ENCODE assay signal across 9 cellular contexts in the genomic region with DNA sequence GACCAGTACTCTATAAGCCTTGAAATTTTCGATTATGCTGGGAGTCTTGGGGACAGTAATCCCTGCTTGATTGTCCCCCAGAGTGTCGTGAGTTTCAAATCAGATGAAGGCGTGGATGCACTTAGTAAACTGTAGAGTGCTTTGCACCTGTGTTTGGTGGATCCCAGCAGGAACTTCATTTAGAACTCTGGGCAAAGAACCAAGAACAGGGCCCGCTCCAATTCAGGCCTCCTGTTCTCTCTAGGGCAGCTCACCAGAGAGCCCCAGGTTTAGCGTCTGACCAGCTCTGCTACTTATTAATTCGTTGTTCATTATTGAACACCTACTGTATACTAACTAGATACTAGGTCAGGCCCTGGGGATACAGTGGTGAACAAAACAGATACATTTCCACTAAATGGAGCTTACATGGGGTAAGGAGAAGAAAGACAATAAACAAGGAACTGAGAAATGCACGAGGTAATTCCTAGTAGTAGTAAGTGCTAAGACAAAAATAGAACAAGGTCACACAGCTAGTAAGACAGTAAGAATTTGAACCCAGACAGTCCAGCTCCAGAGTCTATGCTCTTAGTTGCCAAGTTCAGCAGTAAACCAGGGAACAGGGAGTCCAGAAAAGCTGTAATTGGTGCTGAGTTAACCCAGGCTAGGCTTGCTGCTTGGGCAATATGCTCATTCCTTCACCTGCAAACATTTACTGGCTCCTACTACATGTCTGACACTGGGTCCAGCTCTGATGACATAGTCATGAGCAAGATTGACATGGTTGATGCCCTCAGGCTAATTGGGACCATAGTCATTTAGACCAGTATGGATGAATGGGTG. TPM values are rescaled to one million over a fixed set of nuclear protein-coding genes. Genes with fewer than 3 reads are reported as not detected.
DNase-seq lines count a peak whose midpoint lies in the region; ATAC-seq, FAIRE-seq and TF ChIP-seq lines count a peak whose summit lies in the region.
"Had no signal": no experiment of that assay in that cellular context is flagged by ENCODE, and none has a peak within 500 bp of the region (broad histone marks: within the 10 kb centered on the region; RNA-seq: fewer than 3 reads in every experiment).

No MANE protein-coding gene starts in this region.

- H3K9me1 ChIP-seq in K562 (ENCODE audit: control insufficient read depth, insufficient read depth, low read length), result no peaks in the 10 kb centered on the region

- WGBS in K562 (ENCODE audit: insufficient coverage, low coverage, missing lambda C conversion rate), result 33% methylated on average over 7 of the region's 7 CpGs

- H4K20me1 ChIP-seq in BLaER1 treated with 17β-estradiol and CSF1 and Interleukin-3, amounts not matched to agents 10 nM and 100 nM, result peaks cover 0 to 41% (median 10%) of the 10 kb centered on the region in 11 experiments; a peak in 9 of 22 replicates
- no peaks in the 10 kb centered on the region for H4K20me1 ChIP-seq in K562 (replicated peaks; ENCODE audit: control insufficient read depth, insufficient read depth, low read length)

- no TSS peak for BruUV-seq in K562 (replicated peaks; lab: Mats Ljungman, UMichigan)

- FAIRE-seq in K562 (lab: Jason Lieb, UNC), result no peak

- TF ChIP-seq CTCF in K562 (IDR thresholded peaks at IDR 0.05 in 2 of 3, conservative IDR thresholded peaks at IDR 0.05 in 1 of 3; ENCODE audit: insufficient read depth in 2 of 3, low read depth in 1 of 3, low read length in 3 of 3) (no peak), osteocyte (IDR thresholded peaks at IDR 0.05) (no peak)

- peak overlapping the region in 9 of 10 experiments; percentile 1 to 86 (median 81); a peak in 17 of 20 replicates for H3K4me3 ChIP-seq in BLaER1 treated with 17β-estradiol and CSF1 and Interleukin-3, amounts not matched to agents 10 nM and 100 nM
- no peak overlapping the region for H3K4me3 ChIP-seq in K562

- no peak for TF ChIP-seq EP300 in K562 (IDR thresholded peaks at IDR 0.05; ENCODE audit: low read length)

- H3K4me3 Mint-ChIP-seq in IgD-negative memory B cell (peak overlapping the region; percentile 86 to 99 (median 93)), osteocyte (ENCODE audit: unreplicated experiment) (no peak overlapping the region)

- peak overlapping the region; percentile 63 for H2AFZ ChIP-seq in K562 (ENCODE audit: low read depth, low read length)

- intact Hi-C loops in K562 (cut with micrococcal nuclease), result no loop called here

- H3K27ac ChIP-seq in BLaER1 treated with 17β-estradiol and CSF1 and Interleukin-3, amounts not matched to agents 10 nM and 100 nM, result peak overlapping the region in 9 of 11 experiments; percentile 93 to 98 (median 97); a peak in 18 of 22 replicates
- H3K27ac ChIP-seq in K562 (ENCODE audit: extremely low read depth, low read depth, low read length), result no peak overlapping the region

- no peaks in the 10 kb centered on the region for H3K27me3 ChIP-seq in BLaER1 treated with 17β-estradiol and CSF1 and Interleukin-3, amounts not matched to agents 10 nM and 100 nM
- H3K27me3 ChIP-seq in K562 (ENCODE audit: control insufficient read depth in 2 of 2, insufficient read depth in 2 of 2, low read length in 2 of 2), result no peaks in the 10 kb centered on the region
- H3K27me3 ChIP-seq: ovary had no signal

- H3K36me3 ChIP-seq in BLaER1 treated with 17β-estradiol and CSF1 and Interleukin-3, amounts not matched to agents 10 nM and 100 nM, result peaks cover 26 to 53% (median 45%) of the 10 kb centered on the region in 11 experiments
- no peaks in the 10 kb centered on the region for H3K36me3 ChIP-seq in K562 (ENCODE audit: control insufficient read depth, insufficient read depth, low read length)
- H3K36me3 ChIP-seq: ovary had no signal

- no peaks in the 10 kb centered on the region for H3K79me2 ChIP-seq in K562 (ENCODE audit: control insufficient read depth, insufficient read depth, low read length)

- H3K4me1 ChIP-seq in BLaER1 treated with 17β-estradiol and CSF1 and Interleukin-3, amounts not matched to agents 10 nM and 100 nM, result peaks cover 32 to 48% (median 44%) of the 10 kb centered on the region in 10 experiments
- H3K4me1 ChIP-seq in K562 (replicated peaks in 1 of 2; ENCODE audit: control insufficient read depth in 2 of 2, insufficient read depth in 2 of 2, low read length in 2 of 2), result no peaks in the 10 kb centered on the region

- no peaks in the 10 kb centered on the region for H3K9me3 Mint-ChIP-seq in IgD-negative memory B cell
- H3K9me3 Mint-ChIP-seq in osteocyte (ENCODE audit: unreplicated experiment), result no peaks in the 10 kb centered on the region

- no peak for TF ChIP-seq POLR2A in K562 (conservative IDR thresholded peaks at IDR 0.05)

- in situ Hi-C loops in K562 (cut with MboI), result no loop called here

- POLR2A ChIA-PET in K562 (lab: Yijun Ruan, JAX), result interaction anchor here (0.7 to 1.8 kb wide), 4 partner anchors 9 to 50 kb away, joined by 3 to 8 read pairs (median 4); no protein-coding TSS in a partner anchor

- DNase-seq in K562 (ENCODE audit: extremely low read depth in 1 of 4, low spot score in 3 of 4), result no peak
- peak; percentile 37 for DNase-seq in myocyte (ENCODE audit: low read depth)
- DNase-seq in osteocyte (ENCODE audit: extremely low spot score, unreplicated experiment), result no peak
- no peak for DNase-seq in mucosa of gallbladder (ENCODE audit: low spot score)
- no peak for DNase-seq in activated CD4-positive, CD25-positive, alpha-beta regulatory T cell treated with anti-CD3 and anti-CD28 coated beads, Interleukin-2, amount 50 U/mL, for 72 hours

- H3K27me3 Mint-ChIP-seq in IgD-negative memory B cell, result no peaks in the 10 kb centered on the region
- H3K27me3 Mint-ChIP-seq in osteocyte (ENCODE audit: unreplicated experiment), result no peaks in the 10 kb centered on the region

- CTCF ChIA-PET in K562 (lab: Yijun Ruan, JAX; ENCODE audit: low intra/inter-chr PET ratio), result no interaction called here

- H3K4me1 Mint-ChIP-seq in IgD-negative memory B cell (peaks cover 29 to 39% (median 36%) of the 10 kb centered on the region in 3 donors), osteocyte (ENCODE audit: unreplicated experiment) (peaks cover 18% of the 10 kb centered on the region)

- no peak for TF ChIP-seq RAD21 in K562 (CRISPR knock-in tag; conservative IDR thresholded peaks at IDR 0.05 in 1 of 2, IDR thresholded peaks at IDR 0.05 in 1 of 2)

- H3K9ac ChIP-seq in BLaER1 treated with 17β-estradiol and CSF1 and Interleukin-3, amounts not matched to agents 10 nM and 100 nM, result peak overlapping the region; percentile 3 to 99 (median 97); a peak in 20 of 22 replicates
- H3K9ac ChIP-seq in K562 (ENCODE audit: insufficient read depth in 1 of 2, low read depth in 2 of 2, low read length in 2 of 2), result 0 out of 4 replicates have a peak overlapping the region, but pooled peaks of 1 of the 2 experiments have one; percentile 5

- ATAC-seq in K562 (peak; percentile 23), GM19397 (IDR thresholded peaks at IDR 0.05; ENCODE audit: unreplicated experiment) (no peak)

- peaks cover 8% of the 10 kb centered on the region for H3K36me3 Mint-ChIP-seq in IgD-negative memory B cell
- peaks cover 11% of the 10 kb centered on the region for H3K36me3 Mint-ChIP-seq in osteocyte (ENCODE audit: unreplicated experiment)

- peak overlapping the region; percentile 82 to 97 (median 89) for H3K4me2 ChIP-seq in BLaER1 treated with 17β-estradiol and CSF1 and Interleukin-3, amounts not matched to agents 10 nM and 100 nM
- no peak overlapping the region for H3K4me2 ChIP-seq in K562 (ENCODE audit: insufficient read depth, low read length)

- H3K27ac Mint-ChIP-seq in IgD-negative memory B cell (peak overlapping the region; percentile 79 to 95 (median 91)), osteocyte (ENCODE audit: unreplicated experiment) (no peak overlapping the region)

- H3K9me3 ChIP-seq in BLaER1 treated with 17β-estradiol and CSF1 and Interleukin-3, amounts not matched to agents 10 nM and 100 nM (replicated peaks in 1 of 11), result peaks cover 0 to 5% (median 0%) of the 10 kb centered on the region in 11 experiments; a peak in 2 of 22 replicates
- H3K9me3 ChIP-seq in K562 (replicated peaks; ENCODE audit: control insufficient read depth, insufficient read depth, low read depth, low read length), result no peaks in the 10 kb centered on the region
- H3K9me3 ChIP-seq: ovary had no signal

RNA-seq across cellular contexts. Expression of a gene that starts 1.7 kb away (rescaled TPM):
- polyA plus RNA-seq in IgD-negative memory B cell (28.3 TPM), K562 (2011; rRNA removed) (0.07 TPM in 1 of 2 replicates, not detected in the other), K562 (2014; fragmentation: Illumina TruSeq; extraction: Trizol) (not detected in 2 replicates), K562 (2014; fragmentation: Nextera tagmentation; extraction: Ambion mirVana) (under 1 TPM in 1 of 2 experiments, not detected in 1; 0.08 TPM), K562 (2014; rRNA removed) (not detected in 2 replicates)
- total RNA-seq in K562 (2011; cell fraction: chromatin; rRNA removed; ENCODE audit: low replicate concordance), result not detected in 2 replicates
- total RNA-seq in K562 (2011; cell fraction: nucleolus; rRNA removed), result not detected in 2 replicates
- not detected in 2 replicates for total RNA-seq in K562 (2011; cell fraction: nucleoplasm; rRNA removed)
- total RNA-seq in K562 (2014; rRNA removed) (not detected in 2 replicates), K562 (2014; rRNA removed; fragmentation: Illumina TruSeq; extraction: Trizol) (not detected in 2 replicates), K562 (2015; rRNA removed; fragmentation: Illumina TruSeq; extraction: Trizol) (not detected in 2 replicates), K562 (2021) (not detected in 2 replicates), myocyte (33.8 and 103 TPM in 2 replicates), osteocyte (36.1 and 37.7 TPM in 2 replicates), mucosa of gallbladder (8.6 TPM)
- polyA plus RNA-seq in K562 (2011; cell fraction: cytosol; rRNA removed), result 0.13 TPM in 1 of 2 replicates, not detected in the other
- 0.13 TPM in 1 of 2 replicates, not detected in the other for polyA plus RNA-seq in K562 (2011; cell fraction: nucleus; rRNA removed)
- polyA plus RNA-seq in K562 (2012), result not detected in 2 replicates
- polyA minus RNA-seq in K562 (2011; rRNA and poly(A)+ RNA removed), result not detected in 2 replicates
- not detected in 2 replicates for polyA minus RNA-seq in K562 (2011; cell fraction: cytosol; rRNA and poly(A)+ RNA removed)
- polyA minus RNA-seq in K562 (2011; cell fraction: nucleus; rRNA and poly(A)+ RNA removed), result not detected in 2 replicates
- polyA plus RNA-seq in myocyte (2012), result 30.2 TPM

RNA-seq across cellular contexts. Expression of a gene that starts 29.1 kb away (rescaled TPM):
- polyA plus RNA-seq in IgD-negative memory B cell, result 17.6 TPM
- total RNA-seq in K562 (2011; cell fraction: chromatin; rRNA removed; ENCODE audit: low replicate concordance), result not detected in 2 replicates
- total RNA-seq in K562 (2011; cell fraction: nucleolus; rRNA removed), result not detected in 2 replicates
- not detected in 2 replicates for total RNA-seq in K562 (2011; cell fraction: nucleoplasm; rRNA removed)
- not detected in 2 replicates for total RNA-seq in K562 (2014; rRNA removed)
- not detected in 2 replicates for total RNA-seq in K562 (2014; rRNA removed; fragmentation: Illumina TruSeq; extraction: Trizol)
- not detected in 2 replicates for total RNA-seq in K562 (2015; rRNA removed; fragmentation: Illumina TruSeq; extraction: Trizol)
- total RNA-seq in K562 (2021), result 0.11 TPM in 1 of 2 replicates, not detected in the other
- not detected in 2 replicates for polyA plus RNA-seq in K562 (2011; rRNA removed)
- polyA plus RNA-seq in K562 (2011; cell fraction: cytosol; rRNA removed), result not detected in 2 replicates
- not detected in 2 replicates for polyA plus RNA-seq in K562 (2011; cell fraction: nucleus; rRNA removed)
- not detected in 2 replicates for polyA plus RNA-seq in K562 (2012)
- not detected in 2 replicates for polyA plus RNA-seq in K562 (2014; fragmentation: Illumina TruSeq; extraction: Trizol)
- not detected for polyA plus RNA-seq in K562 (2014; fragmentation: Nextera tagmentation; extraction: Ambion mirVana)
- not detected in 2 replicates for polyA plus RNA-seq in K562 (2014; rRNA removed)
- not detected in 2 replicates for polyA minus RNA-seq in K562 (2011; rRNA and poly(A)+ RNA removed)
- not detected in 2 replicates for polyA minus RNA-seq in K562 (2011; cell fraction: cytosol; rRNA and poly(A)+ RNA removed)
- polyA minus RNA-seq in K562 (2011; cell fraction: nucleus; rRNA and poly(A)+ RNA removed), result not detected in 2 replicates
- not detected in 2 replicates for total RNA-seq in myocyte
- polyA plus RNA-seq in myocyte (2012), result 0.09 TPM
- total RNA-seq in osteocyte, result not detected in 2 replicates
- 3.2 TPM for total RNA-seq in mucosa of gallbladder
- polyA plus RNA-seq: ovary had no signal

RNA-seq across cellular contexts. Expression of a gene that starts 51.0 kb away (rescaled TPM):
- 46.3 TPM for polyA plus RNA-seq in IgD-negative memory B cell
- total RNA-seq in K562 (2011; cell fraction: chromatin; rRNA removed; ENCODE audit: low replicate concordance), result 60.5 and 255 TPM in 2 replicates
- total RNA-seq in K562 (2011; cell fraction: nucleolus; rRNA removed), result 24.2 and 38.3 TPM in 2 replicates
- 89.5 and 141 TPM in 2 replicates for total RNA-seq in K562 (2011; cell fraction: nucleoplasm; rRNA removed)
- total RNA-seq in K562 (2014; rRNA removed), result 35.5 and 55.5 TPM in 2 replicates
- 41.9 and 44.2 TPM in 2 replicates for total RNA-seq in K562 (2014; rRNA removed; fragmentation: Illumina TruSeq; extraction: Trizol)
- total RNA-seq in K562 (2015; rRNA removed; fragmentation: Illumina TruSeq; extraction: Trizol), result 36.7 and 37.2 TPM in 2 replicates
- 38.7 and 39.3 TPM in 2 replicates for total RNA-seq in K562 (2021)
- 24.6 and 52.8 TPM in 2 replicates for polyA plus RNA-seq in K562 (2011; rRNA removed)
- polyA plus RNA-seq in K562 (2011; cell fraction: cytosol; rRNA removed), result 28.2 and 28.9 TPM in 2 replicates
- polyA plus RNA-seq in K562 (2011; cell fraction: nucleus; rRNA removed), result 115 and 131 TPM in 2 replicates
- 32.5 and 37.8 TPM in 2 replicates for polyA plus RNA-seq in K562 (2012)
- 49.3 and 53.5 TPM in 2 replicates for polyA plus RNA-seq in K562 (2014; fragmentation: Illumina TruSeq; extraction: Trizol)
- polyA plus RNA-seq in K562 (2014; fragmentation: Nextera tagmentation; extraction: Ambion mirVana), result 10 to 100 TPM; 15.8 to 21.3 TPM
- polyA plus RNA-seq in K562 (2014; rRNA removed), result 40.8 and 42.4 TPM in 2 replicates
- polyA minus RNA-seq in K562 (2011; rRNA and poly(A)+ RNA removed), result 30.2 and 49.0 TPM in 2 replicates
- 21.8 and 24.9 TPM in 2 replicates for polyA minus RNA-seq in K562 (2011; cell fraction: cytosol; rRNA and poly(A)+ RNA removed)
- polyA minus RNA-seq in K562 (2011; cell fraction: nucleus; rRNA and poly(A)+ RNA removed), result 36.6 and 52.9 TPM in 2 replicates
- 30.9 and 66.6 TPM in 2 replicates for total RNA-seq in myocyte
- 18.8 TPM for polyA plus RNA-seq in myocyte (2012)
- 53.7 and 56.4 TPM in 2 replicates for total RNA-seq in osteocyte
- 40.3 TPM for total RNA-seq in mucosa of gallbladder
